Comparison of ENCODE assay signal across 22 cellular contexts in the genomic region with DNA sequence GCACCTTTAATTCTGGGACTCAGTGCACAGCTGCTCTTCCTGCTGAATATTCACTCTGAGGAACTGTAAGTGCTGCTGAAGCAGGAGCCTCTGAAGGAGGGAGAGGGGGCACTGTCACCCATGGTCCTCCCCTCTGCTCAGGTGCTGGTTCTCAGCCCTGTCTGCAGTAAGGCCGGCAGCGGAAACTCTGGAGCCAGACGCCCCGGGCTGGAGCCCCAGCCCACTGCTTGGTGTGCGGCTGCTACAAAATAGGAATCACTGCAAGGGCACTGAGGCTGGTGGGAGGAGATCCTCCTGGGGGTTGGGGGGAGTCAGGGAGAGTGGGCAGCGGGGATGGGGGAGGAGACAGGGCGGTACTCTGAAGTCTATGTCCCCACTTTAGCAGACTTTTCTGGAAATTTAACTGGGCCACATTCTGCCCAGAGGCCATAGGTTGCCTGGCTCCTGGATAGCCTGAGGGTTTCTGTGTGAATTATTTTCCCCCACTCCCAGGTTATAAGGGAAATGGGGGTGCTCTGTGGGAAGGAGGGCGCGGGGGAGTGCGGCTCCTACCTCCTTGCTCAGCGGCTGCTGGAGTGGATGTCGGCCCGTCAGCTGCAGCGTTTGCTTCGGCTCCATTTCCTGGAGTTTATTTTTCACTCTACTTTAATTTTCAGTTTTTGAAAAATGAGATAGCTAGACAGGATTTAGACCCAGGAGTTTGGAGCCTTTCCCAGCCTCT. TPM values are rescaled to one million over a fixed set of nuclear protein-coding genes. Genes with fewer than 3 reads are reported as not detected.
DNase-seq lines count a peak whose midpoint lies in the region; ATAC-seq and TF ChIP-seq lines count a peak whose summit lies in the region.
"Had no signal": no experiment of that assay in that cellular context is flagged by ENCODE, and none has a peak within 500 bp of the region (broad histone marks: within the 10 kb centered on the region; RNA-seq: fewer than 3 reads in every experiment).

No MANE protein-coding gene starts in this region.

- POLR2A ChIA-PET in CD4-positive, alpha-beta T cell (lab: Charles Lee) = no interaction called here
- POLR2A ChIA-PET in RWPE1 (lab: Yijun Ruan, JAX; ENCODE audit: low non-redundant PET) = no interaction called here

- DNase-seq in activated CD8-positive, alpha-beta memory T cell treated with anti-CD3 and anti-CD28 coated beads for 24 hours = peak; percentile 28
- DNase-seq in activated CD8-positive, alpha-beta memory T cell treated with anti-CD3 and anti-CD28 coated beads, Interleukin-2, amount 10 ng/mL, durations not matched to agents 7 days and 5 days = no peak
- no peak for DNase-seq in CD4-positive, alpha-beta T cell
- DNase-seq in RWPE1 (ENCODE audit: low spot score) (no peak), osteocyte (ENCODE audit: extremely low spot score, unreplicated experiment) (peak; percentile 49), dermis blood vessel endothelial cell (no peak), NCI-H524 (lab: John Stamatoyannopoulos, UW) (no peak)
- DNase-seq: CD4-positive, CD25-positive, alpha-beta regulatory T cell; COR-L47; H9; IMR-90; KG1; MG63; NCI-H1694; NCI-H2029 treated with DMSO at 0.1 percent for 48 hours; NCI-H446 treated with DMSO at 0.1 percent for 48 hours; NCI-H526 treated with DMSO at 0.1 percent for 48 hours; PC-9; RPMI8226; SHP77 treated with DMSO at 0.1 percent for 48 hours had no signal

- H3K4me1 Mint-ChIP-seq in activated CD8-positive, alpha-beta memory T cell treated with anti-CD3 and anti-CD28 coated beads, Interleukin-2, amount 10 ng/mL, durations not matched to agents 7 days and 5 days = peaks cover 19% of the 10 kb centered on the region
- H3K4me1 Mint-ChIP-seq in CD4-positive, alpha-beta T cell (ENCODE audit: low read depth) = peaks cover 41% of the 10 kb centered on the region
- H3K4me1 Mint-ChIP-seq in osteocyte (ENCODE audit: unreplicated experiment) = peaks cover 27% of the 10 kb centered on the region

- no peak for ATAC-seq in activated CD8-positive, alpha-beta memory T cell treated with anti-CD3 and anti-CD28 coated beads, Interleukin-2, amount 10 ng/mL, durations not matched to agents 7 days and 5 days
- ATAC-seq in CD4-positive, alpha-beta T cell (ENCODE audit: poor library complexity) = no peak
- ATAC-seq: GM23338 had no signal

- H3K27me3 Mint-ChIP-seq in activated CD8-positive, alpha-beta memory T cell treated with anti-CD3 and anti-CD28 coated beads, Interleukin-2, amount 10 ng/mL, durations not matched to agents 7 days and 5 days = no peaks in the 10 kb centered on the region
- H3K27me3 Mint-ChIP-seq in CD4-positive, alpha-beta T cell = no peaks in the 10 kb centered on the region
- H3K27me3 Mint-ChIP-seq in osteocyte (ENCODE audit: unreplicated experiment) = no peaks in the 10 kb centered on the region

- peaks cover 26% of the 10 kb centered on the region for H3K36me3 Mint-ChIP-seq in activated CD8-positive, alpha-beta memory T cell treated with anti-CD3 and anti-CD28 coated beads, Interleukin-2, amount 10 ng/mL, durations not matched to agents 7 days and 5 days
- peaks cover 66% of the 10 kb centered on the region for H3K36me3 Mint-ChIP-seq in CD4-positive, alpha-beta T cell (ENCODE audit: low read depth)
- peaks cover 5% of the 10 kb centered on the region for H3K36me3 Mint-ChIP-seq in osteocyte (ENCODE audit: unreplicated experiment)

- H3K9me3 ChIP-seq in CD4-positive, alpha-beta T cell (ENCODE audit: control insufficient read depth, low read length) = no peaks in the 10 kb centered on the region
- H3K9me3 ChIP-seq: BLaER1, MG63 had no signal

- H3K27ac Mint-ChIP-seq in activated CD8-positive, alpha-beta memory T cell treated with anti-CD3 and anti-CD28 coated beads, Interleukin-2, amount 10 ng/mL, durations not matched to agents 7 days and 5 days = no peak overlapping the region
- peak overlapping the region; percentile 71 for H3K27ac Mint-ChIP-seq in CD4-positive, alpha-beta T cell
- no peak overlapping the region for H3K27ac Mint-ChIP-seq in osteocyte (ENCODE audit: unreplicated experiment)
- H3K27ac Mint-ChIP-seq: GM23338 had no signal

- intact Hi-C loops in CD4-positive, alpha-beta T cell (cut with DNase I, micrococcal nuclease) = no loop called here

- H3K4me3 Mint-ChIP-seq in activated CD8-positive, alpha-beta memory T cell treated with anti-CD3 and anti-CD28 coated beads, Interleukin-2, amount 10 ng/mL, durations not matched to agents 7 days and 5 days = no peak overlapping the region
- no peak overlapping the region for H3K4me3 Mint-ChIP-seq in CD4-positive, alpha-beta T cell
- H3K4me3 Mint-ChIP-seq in osteocyte (ENCODE audit: unreplicated experiment) = no peak overlapping the region
- H3K4me3 Mint-ChIP-seq: GM23338, H9 had no signal

- H3K27me3 ChIP-seq in CD4-positive, alpha-beta T cell (ENCODE audit: control insufficient read depth, insufficient read depth, low read length) = no peaks in the 10 kb centered on the region
- H3K27me3 ChIP-seq: BLaER1, MG63 had no signal

- TF ChIP-seq CTCF in CD4-positive, alpha-beta T cell (IDR thresholded peaks at IDR 0.05) = no peak
- TF ChIP-seq CTCF in RWPE1 (conservative IDR thresholded peaks at IDR 0.05; ENCODE audit: low read depth) = no peak
- no peak for TF ChIP-seq CTCF in osteocyte (IDR thresholded peaks at IDR 0.05)

- CTCF ChIA-PET in activated CD8-positive, alpha-beta memory T cell treated with anti-CD3 and anti-CD28 coated beads, Interleukin-2, amount 10 ng/mL, durations not matched to agents 7 days and 5 days (lab: Charles Lee) = interaction anchor here (0.6 to 1.5 kb wide), 4 partner anchors 7 to 321 kb away, joined by 3 to 8 read pairs (median 4); no protein-coding TSS in a partner anchor
- CTCF ChIA-PET in CD4-positive, alpha-beta T cell (lab: Charles Lee) = interaction anchor here (0.6 to 1.6 kb wide), 3 partner anchors 7 to 83 kb away, joined by 3 to 8 read pairs (median 5); no protein-coding TSS in a partner anchor
- CTCF ChIA-PET in RWPE1 (lab: Yijun Ruan, JAX) = interaction anchor here (0.7 kb wide), 1 partner anchor 110 kb away, joined by 3 read pairs; no protein-coding TSS in a partner anchor

- H3K27ac ChIP-seq in CD4-positive, alpha-beta T cell (ENCODE audit: low read depth, low read length) = no peak overlapping the region
- peak overlapping the region; percentile 53; the same call in 1 of the 2 replicates for H3K27ac ChIP-seq in RWPE1
- H3K27ac ChIP-seq: BLaER1, PC-9 had no signal

- no peaks in the 10 kb centered on the region for H3K9me3 Mint-ChIP-seq in activated CD8-positive, alpha-beta memory T cell treated with anti-CD3 and anti-CD28 coated beads, Interleukin-2, amount 10 ng/mL, durations not matched to agents 7 days and 5 days (ENCODE audit: low read depth)
- no peaks in the 10 kb centered on the region for H3K9me3 Mint-ChIP-seq in CD4-positive, alpha-beta T cell
- no peaks in the 10 kb centered on the region for H3K9me3 Mint-ChIP-seq in osteocyte (ENCODE audit: unreplicated experiment)
- H3K9me3 Mint-ChIP-seq: GM23338, H9 had no signal

RNA-seq across cellular contexts. Expression of a gene that starts 33.6 kb away (rescaled TPM):
- 10 to 100 TPM; 32.6 to 44.9 TPM for total RNA-seq in activated CD8-positive, alpha-beta memory T cell treated with anti-CD3 and anti-CD28 coated beads, Interleukin-2, amount 10 ng/mL, durations not matched to agents 7 days and 5 days
- total RNA-seq in CD4-positive, alpha-beta T cell = 10 to 100 TPM; 27.1 to 31.7 TPM
- total RNA-seq in osteocyte (28.9 and 29.1 TPM in 2 replicates), dermis blood vessel endothelial cell (19.4 and 23.8 TPM in 2 replicates)

RNA-seq across cellular contexts. Expression of a gene that starts 58.0 kb away (rescaled TPM):
- 10 to 100 TPM; 53.3 to 59.7 TPM for total RNA-seq in activated CD8-positive, alpha-beta memory T cell treated with anti-CD3 and anti-CD28 coated beads, Interleukin-2, amount 10 ng/mL, durations not matched to agents 7 days and 5 days
- 10 to 100 TPM; 84.6 to 88.5 TPM for total RNA-seq in CD4-positive, alpha-beta T cell
- 38.4 and 41.6 TPM in 2 replicates for total RNA-seq in osteocyte
- 87.8 and 106 TPM in 2 replicates for total RNA-seq in dermis blood vessel endothelial cell

Comparison
In these comparisons a context has a peak if more than half of its experiments do, and no peak if none do; other contexts are left out.
1. DNase-seq: peak in activated CD8-positive, alpha-beta memory T cell treated with anti-CD3 and anti-CD28 coated beads for 24 hours (single experiment) and osteocyte (single experiment); none in activated CD8-positive, alpha-beta memory T cell treated with anti-CD3 and anti-CD28 coated beads, Interleukin-2, amount 10 ng/mL, durations not matched to agents 7 days and 5 days (single experiment), CD4-positive, alpha-beta T cell (0 of 10), RWPE1 (single experiment), dermis blood vessel endothelial cell (single experiment) and NCI-H524 (0 of 2).